8 cellular contexts compared by ENCODE assay signal in genomic region chr1:232949636-232950196, GRCh38. TPM values are rescaled to one million over a fixed set of nuclear protein-coding genes. Genes with fewer than 3 reads are reported as not detected.
A peak's percentile ranks its signal among the peaks of the same experiment; 100 is the strongest.
DNase-seq lines count a peak whose midpoint lies in the region; ATAC-seq, FAIRE-seq and TF ChIP-seq lines count a peak whose summit lies in the region.

No MANE protein-coding gene starts in this region.

- peak overlapping the region; percentile 92 to 97 for H4K8ac ChIP-seq in IMR-90 (ENCODE audit: low read depth in 2 of 2, low read length in 2 of 2)

- H3K4me2 ChIP-seq in A549 = peak overlapping the region; percentile 85
- H3K4me2 ChIP-seq in IMR-90 (ENCODE audit: low read depth, low read length) = peak overlapping the region; percentile 87

- peak overlapping the region; percentile 98 for H4K5ac ChIP-seq in IMR-90 (ENCODE audit: low read depth, low read length)

- DNase-seq in A549 (ENCODE audit: low read depth in 1 of 2, low spot score in 1 of 2) (no peak), IMR-90 (no peak), cardiac fibroblast (ENCODE audit: low read depth in 2 of 2) (no peak), NCI-H524 treated with DMSO at 0.1 percent for 48 hours (lab: John Stamatoyannopoulos, UW) (no peak), SHP77 (lab: John Stamatoyannopoulos, UW) (no peak)

- dilution Hi-C loops in IMR-90 (cut with HindIII; ENCODE audit: low sequenced_read_pairs, unreplicated experiment) = loop anchor here (25.0 kb wide), 1 partner anchor 112 kb away; no protein-coding TSS in a partner anchor

- POLR2A ChIA-PET in A549 (lab: Yijun Ruan, JAX) (interaction anchor here (0.9 kb wide), 1 partner anchor 163 kb away, joined by 3 read pairs; no protein-coding TSS in a partner anchor), IMR-90 (lab: Charles Lee; ENCODE audit: unreplicated experiment) (no interaction called here)

- H3K36me3 ChIP-seq in IMR-90 (ENCODE audit: control insufficient read depth, insufficient read depth, low read length) = no peaks in the 10 kb centered on the region
- no peaks in the 10 kb centered on the region for H3K36me3 ChIP-seq in muscle layer of duodenum (ENCODE audit: control insufficient read depth in 1 of 2, insufficient read depth in 2 of 2, low read length in 2 of 2)

- peaks cover 11 to 26% of the 10 kb centered on the region in 2 experiments; a peak in 3 of 4 replicates for H3K79me1 ChIP-seq in IMR-90 (ENCODE audit: low read depth in 1 of 2, low read length in 2 of 2)

- TF ChIP-seq POLR2A in A549 (IDR thresholded peaks at IDR 0.05; ENCODE audit: low read length) = no peak
- no peak for TF ChIP-seq POLR2A in IMR-90 (IDR thresholded peaks at IDR 0.05; ENCODE audit: low read depth, low read length)

- H3K23ac ChIP-seq in IMR-90 (ENCODE audit: low read depth, low read length) = no peak overlapping the region

- no TSS peak for BruUV-seq in IMR-90 (replicated peaks; lab: Mats Ljungman, UMichigan)

- peak overlapping the region; percentile 44 for H2AK5ac ChIP-seq in IMR-90 (ENCODE audit: low read depth, low read length)

- TF ChIP-seq EP300 in A549 (IDR thresholded peaks at IDR 0.05) = no peak

- 0 out of 2 replicates have a peak overlapping the region, but pooled peaks have one; percentile 19 for H3K4ac ChIP-seq in IMR-90 (ENCODE audit: low read depth, low read length)

- H2AK9ac ChIP-seq in IMR-90 (replicated peaks; ENCODE audit: low read depth, low read length, poor library complexity) = peak overlapping the region; percentile 50

- H3K9me1 ChIP-seq in IMR-90 (ENCODE audit: insufficient read depth, low read length) = peaks cover 7% of the 10 kb centered on the region; the same call in 1 of the 2 replicates

- H4K91ac ChIP-seq in IMR-90 (ENCODE audit: insufficient read depth, low read depth, low read length) = peak overlapping the region; percentile 97; the same call in 1 of the 2 replicates

- TF ChIP-seq CTCF in A549 (IDR thresholded peaks at IDR 0.05) (no peak), IMR-90 (conservative IDR thresholded peaks at IDR 0.05; ENCODE audit: low read depth, low read length) (no peak), cardiac fibroblast (IDR thresholded peaks at IDR 0.05; ENCODE audit: low read depth, low read length) (no peak)

- H3K14ac ChIP-seq in IMR-90 (replicated peaks; ENCODE audit: low read depth, low read length) = peak overlapping the region; percentile 96

- H2AFZ ChIP-seq in IMR-90 (replicated peaks; ENCODE audit: low read length, poor library complexity) = peak overlapping the region; percentile 95

- H2BK5ac ChIP-seq in IMR-90 (ENCODE audit: low read depth, low read length, poor library complexity, severe bottlenecking) = peak overlapping the region; percentile 94

- peak overlapping the region; percentile 96; the same call in 1 of the 2 replicates for H3K18ac ChIP-seq in IMR-90 (ENCODE audit: low read depth, low read length)

- peak; percentile 65 for FAIRE-seq in A549 (lab: Jason Lieb, UNC)

- peak overlapping the region; percentile 96 for H2BK15ac ChIP-seq in IMR-90 (ENCODE audit: low read depth, low read length)

- CTCF ChIA-PET in A549 (lab: Yijun Ruan, JAX) (interaction anchor here (0.9 to 1.2 kb wide), 2 partner anchors 28 to 315 kb away, joined by 3 to 4 read pairs; no protein-coding TSS in a partner anchor), IMR-90 (lab: Yijun Ruan, JAX) (no interaction called here)

- H3K4me1 ChIP-seq in A549 = peaks cover 26% of the 10 kb centered on the region
- H3K4me1 ChIP-seq in IMR-90 (ENCODE audit: control insufficient read depth, insufficient read depth, low read length) = peaks cover 9% of the 10 kb centered on the region
- peaks cover 7 to 14% of the 10 kb centered on the region in 2 donors for H3K4me1 ChIP-seq in muscle layer of duodenum (ENCODE audit: control insufficient read depth in 1 of 2, insufficient read depth in 2 of 2, low read length in 2 of 2)

- in situ Hi-C loops in IMR-90 (cut with MboI; ENCODE audit: low sequenced_read_pairs) = loop anchor here (10.0 kb wide), 1 partner anchor 315 kb away; the partner anchor contains the start of gene SIPA1L2

- H4K20me1 ChIP-seq in IMR-90 (ENCODE audit: insufficient read depth, low read length) = no peaks in the 10 kb centered on the region

- H3K27me3 ChIP-seq in IMR-90 (ENCODE audit: control insufficient read depth, insufficient read depth, low read length) (no peaks in the 10 kb centered on the region), muscle layer of duodenum (ENCODE audit: low read depth, low read length) (no peaks in the 10 kb centered on the region)

- intact Hi-C loops in IMR-90 (cut with micrococcal nuclease) = loop anchor here (2.0 to 10.0 kb wide), 5 partner anchors 97 to 475 kb away; no protein-coding TSS in a partner anchor

- H3K9ac ChIP-seq in IMR-90 (ENCODE audit: low read depth, low read length) = peak overlapping the region; percentile 94; the same call in 1 of the 2 replicates

- H3K4me3 ChIP-seq in A549 = peak overlapping the region; percentile 74
- H3K4me3 ChIP-seq in IMR-90 (ENCODE audit: insufficient read depth, low read depth, low read length) = peak overlapping the region; percentile 76
- peak overlapping the region; percentile 86 to 87 for H3K4me3 ChIP-seq in cardiac fibroblast (replicated peaks in 1 of 2; ENCODE audit: low read depth in 2 of 2, low read length in 2 of 2)
- H3K4me3 ChIP-seq in muscle layer of duodenum (ENCODE audit: low read depth in 1 of 2, low read length in 2 of 2) = peak overlapping the region; percentile 84 to 96

- no peak overlapping the region; the same call in 1 of the 2 replicates for H3K56ac ChIP-seq in IMR-90 (ENCODE audit: extremely low read depth, insufficient read depth, low read length)

- TF ChIP-seq RAD21 in A549 (conservative IDR thresholded peaks at IDR 0.05 in 1 of 2, IDR thresholded peaks at IDR 0.05 in 1 of 2) = no peak
- no peak for TF ChIP-seq RAD21 in IMR-90 (IDR thresholded peaks at IDR 0.05; ENCODE audit: low read length)

- ATAC-seq in A549 = no peak
- no peak for ATAC-seq in IMR-90 (ENCODE audit: low read depth)
- ATAC-seq in HG02798 (IDR thresholded peaks at IDR 0.05; ENCODE audit: poor library complexity, unreplicated experiment) = no peak
- ATAC-seq in GM19328 (IDR thresholded peaks at IDR 0.05; ENCODE audit: unreplicated experiment) = no peak

- WGBS in A549 (ENCODE audit: missing lambda C conversion rate) = 68% methylated on average over 5 of the region's 5 CpGs
- no CpG with 5 or more reads among the region's 5 CpGs for WGBS in IMR-90 (ENCODE audit: extremely low coverage in 2 of 2, insufficient read length in 1 of 2), 2 experiments

- H2BK120ac ChIP-seq in IMR-90 (ENCODE audit: low read depth, low read length) = 0 out of 2 replicates have a peak overlapping the region, but pooled peaks have one; percentile 74

- H3K27ac ChIP-seq in A549 (peak overlapping the region; percentile 79 to 95), IMR-90 (ENCODE audit: insufficient read depth, low read length) (peak overlapping the region; percentile 98; the same call in 1 of the 2 replicates), muscle layer of duodenum (ENCODE audit: low read length) (peak overlapping the region; percentile 89)

- H3K9me3 ChIP-seq in A549 = no peaks in the 10 kb centered on the region
- H3K9me3 ChIP-seq in IMR-90 (ENCODE audit: control insufficient read depth, insufficient read depth, low read length) = no peaks in the 10 kb centered on the region
- no peaks in the 10 kb centered on the region for H3K9me3 ChIP-seq in muscle layer of duodenum (ENCODE audit: control insufficient read depth in 1 of 2, low read length in 2 of 2)

- 0 out of 2 replicates have a peak overlapping the region, but pooled peaks have one; percentile 8 for H2BK20ac ChIP-seq in IMR-90 (ENCODE audit: low read depth, low read length)

TF ChIP-seq in A549, 52 proteins besides CTCF, POLR2A, EP300 and RAD21 (continues in another document):
- TF ChIP-seq SREBF2 (IDR thresholded peaks at IDR 0.05) (no peak), SMC3 (IDR thresholded peaks at IDR 0.05) (no peak), HDAC2 (IDR thresholded peaks at IDR 0.05) (no peak), BCL3 (IDR thresholded peaks at IDR 0.05) (no peak), PHF8 (IDR thresholded peaks at IDR 0.05; ENCODE audit: borderline replicate concordance, low read depth) (no peak; the same call in 1 of the 2 replicates)

TF ChIP-seq in IMR-90, 13 proteins besides CTCF, POLR2A, EP300 and RAD21:
- no peak for TF ChIP-seq SMC3 (IDR thresholded peaks at IDR 0.05; ENCODE audit: low read depth, low read length)
- no peak for TF ChIP-seq ELK1 (IDR thresholded peaks at IDR 0.05; ENCODE audit: borderline replicate concordance, low read depth, low read length)
- no peak for TF ChIP-seq CHD1 (IDR thresholded peaks at IDR 0.05; ENCODE audit: low read depth, low read length)
- TF ChIP-seq NFE2L2 (IDR thresholded peaks at IDR 0.05; ENCODE audit: low read depth, low read length) = no peak
- TF ChIP-seq BHLHE40 (IDR thresholded peaks at IDR 0.05; ENCODE audit: low read depth, low read length) = no peak
- TF ChIP-seq MAFK (IDR thresholded peaks at IDR 0.05; ENCODE audit: low read depth, low read length) = no peak
- TF ChIP-seq FOS (IDR thresholded peaks at IDR 0.05; ENCODE audit: low read depth, low read length) = no peak

RNA-seq across cellular contexts. Expression of gene NTPCR, which starts 0.7 kb away (rescaled TPM):
- polyA plus RNA-seq in A549 (2011; rRNA removed) (65.1 and 83.6 TPM in 2 replicates), A549 (2017; fragmentation: RNase III; extraction: RNeasy Plus Mini Kit Qiagen cat#74134 plus additional on column Dnase treatment) (68.8 to 76.9 TPM (median 69.9 TPM) in 3 replicates), IMR-90 (2012; rRNA removed) (16.0 and 16.5 TPM in 2 replicates)
- 30.3 and 30.9 TPM in 2 replicates for polyA plus RNA-seq in A549 (2012; cell fraction: cytosol; rRNA removed)
- 11.4 and 16.0 TPM in 2 replicates for polyA plus RNA-seq in A549 (2012; cell fraction: nucleus; rRNA removed)
- 18.4 and 26.3 TPM in 2 replicates for polyA minus RNA-seq in A549 (2011; rRNA and poly(A)+ RNA removed)
- 13.3 and 16.4 TPM in 2 replicates for total RNA-seq in IMR-90 (2012; rRNA removed)
- 8.1 and 9.4 TPM in 2 replicates for polyA plus RNA-seq in IMR-90 (2012; cell fraction: cytosol; rRNA removed)
- 6.3 and 12.4 TPM in 2 replicates for polyA plus RNA-seq in IMR-90 (2012; cell fraction: nucleus; rRNA removed; ENCODE audit: low replicate concordance)
